In the genomic region with DNA sequence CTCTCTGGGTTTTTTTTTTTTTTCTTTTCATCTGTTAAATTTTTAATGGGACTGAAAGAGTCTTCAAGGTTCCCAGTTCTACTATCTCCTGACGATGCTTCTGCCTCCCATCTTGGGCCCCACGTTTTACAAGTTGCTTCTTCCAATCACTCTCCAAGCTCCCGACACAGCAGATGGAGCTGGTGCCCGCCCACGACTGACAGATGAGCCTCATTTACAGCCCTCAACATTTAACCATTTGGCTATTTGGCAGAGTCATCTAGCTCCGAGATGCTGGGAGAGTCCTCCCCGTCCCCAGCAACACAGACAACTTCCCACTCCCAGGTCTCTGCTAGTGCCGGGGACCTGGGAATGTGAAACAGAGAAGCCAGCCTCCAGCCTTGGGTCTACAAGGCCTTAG, we compare ENCODE assay signal across 21 cellular contexts.
DNase-seq lines count a peak whose midpoint lies in the region; ATAC-seq and TF ChIP-seq lines count a peak whose summit lies in the region.
"Had no signal": no experiment of that assay in that cellular context is flagged by ENCODE, and none has a peak within 500 bp of the region (broad histone marks: within the 10 kb centered on the region; RNA-seq: fewer than 3 reads in every experiment).

No MANE protein-coding gene starts in this region.

- no CpG with 5 or more reads among the region's 8 CpGs for WGBS in H9 (ENCODE audit: extremely low coverage, insufficient read length, low lambda C conversion rate)

- no peaks in the 10 kb centered on the region for H3K27me3 ChIP-seq in H9 (ENCODE audit: insufficient read depth, low read length)
- no peaks in the 10 kb centered on the region for H3K27me3 ChIP-seq in MG63
- H3K27me3 ChIP-seq: SJSA1 had no signal

- H3K4me2 ChIP-seq in H9 (ENCODE audit: insufficient read depth, insufficient read length, low read length) = no peak overlapping the region
- H3K4me2 ChIP-seq: PC-9 had no signal

- H3K79me1 ChIP-seq in H9 (ENCODE audit: insufficient read depth, low read depth, low read length, poor library complexity, severe bottlenecking) = no peaks in the 10 kb centered on the region

- H3K4me3 Mint-ChIP-seq in H9 = no peak overlapping the region
- H3K4me3 Mint-ChIP-seq: B cell; CD14-positive monocyte; CD8-positive, alpha-beta memory T cell had no signal

- H3T11ph ChIP-seq in H9 (ENCODE audit: low read length) = no peak overlapping the region

- H3K27me3 Mint-ChIP-seq in H9 (ENCODE audit: low read depth) = no peaks in the 10 kb centered on the region
- H3K27me3 Mint-ChIP-seq: CD8-positive, alpha-beta memory T cell had no signal

- H4K5ac ChIP-seq in H9 (ENCODE audit: insufficient read length, low read depth, low read length) = no peak overlapping the region

- no peak overlapping the region for H3K4me3 ChIP-seq in MG63
- H3K4me3 ChIP-seq: PC-9, SJSA1 had no signal

- H3K23me2 ChIP-seq in H9 (ENCODE audit: insufficient read length, low read depth, low read length, poor library complexity, severe bottlenecking) = no peaks in the 10 kb centered on the region

- no peak overlapping the region for H3K9ac ChIP-seq in H9 (ENCODE audit: extremely low read depth, insufficient read length, low read length)

- H3K4ac ChIP-seq in H9 (ENCODE audit: low read depth, low read length) = no peak overlapping the region

- no peak overlapping the region for H2BK120ac ChIP-seq in H9 (ENCODE audit: low read depth, low read length, poor library complexity, severe bottlenecking)

- H3K4me1 Mint-ChIP-seq in H9 = peaks cover 12 to 19% of the 10 kb centered on the region in 2 experiments
- H3K4me1 Mint-ChIP-seq: B cell; CD14-positive monocyte; CD8-positive, alpha-beta memory T cell had no signal

- H2AFZ ChIP-seq in H9 (ENCODE audit: low read length) = no peak overlapping the region
- H2AFZ ChIP-seq: PC-9 had no signal

- no peaks in the 10 kb centered on the region for H3K9me3 ChIP-seq in H9 (ENCODE audit: control insufficient read depth, low read depth, low read length)
- H3K9me3 ChIP-seq in MG63 = no peaks in the 10 kb centered on the region
- H3K9me3 ChIP-seq: SJSA1 had no signal

- H2AK5ac ChIP-seq in H9 (ENCODE audit: insufficient read length, low read length) = no peak overlapping the region

- no peaks in the 10 kb centered on the region; the same call in 1 of the 2 replicates for H3K4me1 ChIP-seq in H9 (ENCODE audit: insufficient read depth, low read length)
- H3K4me1 ChIP-seq: SJSA1 had no signal

- no peaks in the 10 kb centered on the region for H4K20me1 ChIP-seq in H9 (ENCODE audit: control insufficient read depth, insufficient read depth, insufficient read length)

- intact Hi-C loops in posterior cingulate gyrus (cut with DNase I) = no loop called here

- TF ChIP-seq CTCF in H9 (conservative IDR thresholded peaks at IDR 0.05) = no peak

- H3K56ac ChIP-seq in H9 (ENCODE audit: insufficient read length, low read depth, low read length) = no peak overlapping the region

- no peaks in the 10 kb centered on the region for H3K79me2 ChIP-seq in H9 (ENCODE audit: insufficient read depth, low read length)

- H2BK20ac ChIP-seq in H9 (ENCODE audit: low read depth, low read length, poor library complexity, severe bottlenecking) = no peak overlapping the region

- DNase-seq in H9 (no peak), NCI-H82 (lab: John Stamatoyannopoulos, UW) (peak; percentile 64), hippocampal formation (lab: John Stamatoyannopoulos, UW) (peak; percentile 10 to 52), posterior cingulate gyrus (peak in 8 of 10 donors; percentile 48 to 94 (median 68)), MG63 (no peak), left lobe of liver (ENCODE audit: low spot score) (no peak)
- DNase-seq in activated CD4-positive, CD25-positive, alpha-beta regulatory T cell treated with anti-CD3 and anti-CD28 coated beads, Interleukin-2, amount 50 U/mL, for 72 hours = no peak
- DNase-seq: CD8-positive, alpha-beta memory T cell; DMS153; DND-41; NCI-H1092 treated with DMSO at 0.1 percent for 48 hours; NCI-H1436 treated with DMSO at 0.1 percent for 48 hours; NCI-H187 treated with DMSO at 0.1 percent for 48 hours; NCI-H748 treated with DMSO at 0.1 percent for 48 hours; PC-9; Right ventricle myocardium superior; RPMI8226 had no signal

- H2BK15ac ChIP-seq in H9 (ENCODE audit: low read depth, low read length) = no peak overlapping the region

- H3K14ac ChIP-seq in H9 (ENCODE audit: insufficient read depth, low read length) = 0 out of 2 replicates have a peak overlapping the region, but pooled peaks have one; percentile 44

- H3K27ac Mint-ChIP-seq in H9 = peak overlapping the region in 1 of 3 experiments; percentile 59; a peak in 1 of 7 replicates
- H3K27ac Mint-ChIP-seq: B cell; CD14-positive monocyte; CD8-positive, alpha-beta memory T cell had no signal

- no peak overlapping the region for H4K91ac ChIP-seq in H9 (ENCODE audit: insufficient read length, low read depth, low read length)

- H3K9me3 Mint-ChIP-seq in H9 = no peaks in the 10 kb centered on the region

- no peak overlapping the region for H4K8ac ChIP-seq in H9 (replicated peaks; ENCODE audit: insufficient read length, low read depth, low read length)

- H3K23ac ChIP-seq in H9 (ENCODE audit: insufficient read length, low read depth, low read length) = no peak overlapping the region

- no peak overlapping the region for H2BK5ac ChIP-seq in H9 (ENCODE audit: insufficient read length, low read length)

- no peaks in the 10 kb centered on the region for H3K36me3 ChIP-seq in MG63
- H3K36me3 ChIP-seq: SJSA1 had no signal

- no peak overlapping the region for H3K18ac ChIP-seq in H9 (ENCODE audit: insufficient read length, low read depth, low read length)

- no peaks in the 10 kb centered on the region; a peak in 1 of 7 replicates for H3K36me3 Mint-ChIP-seq in H9 (ENCODE audit: insufficient read depth in 1 of 3, low read depth in 3 of 3)
- H3K36me3 Mint-ChIP-seq: CD14-positive monocyte; CD8-positive, alpha-beta memory T cell had no signal

- ATAC-seq in left lobe of liver = no peak
- ATAC-seq in GM21737 (IDR thresholded peaks at IDR 0.05; ENCODE audit: unreplicated experiment) = no peak

- H2BK12ac ChIP-seq in H9 (ENCODE audit: insufficient read length, low read depth, low read length) = no peak overlapping the region

- no peak overlapping the region for H3K27ac ChIP-seq in H9 (ENCODE audit: insufficient read length, low read depth, low read length)
- H3K27ac ChIP-seq: SJSA1 had no signal

Comparison
In these comparisons a context has a peak if more than half of its experiments do, and no peak if none do; other contexts are left out.
1. DNase-seq: peak in NCI-H82 (single experiment), hippocampal formation (2 of 2) and posterior cingulate gyrus (8 of 10); none in H9 (single experiment), MG63 (single experiment), left lobe of liver (single experiment) and activated CD4-positive, CD25-positive, alpha-beta regulatory T cell treated with anti-CD3 and anti-CD28 coated beads, Interleukin-2, amount 50 U/mL, for 72 hours (single experiment).